In the genomic region with DNA sequence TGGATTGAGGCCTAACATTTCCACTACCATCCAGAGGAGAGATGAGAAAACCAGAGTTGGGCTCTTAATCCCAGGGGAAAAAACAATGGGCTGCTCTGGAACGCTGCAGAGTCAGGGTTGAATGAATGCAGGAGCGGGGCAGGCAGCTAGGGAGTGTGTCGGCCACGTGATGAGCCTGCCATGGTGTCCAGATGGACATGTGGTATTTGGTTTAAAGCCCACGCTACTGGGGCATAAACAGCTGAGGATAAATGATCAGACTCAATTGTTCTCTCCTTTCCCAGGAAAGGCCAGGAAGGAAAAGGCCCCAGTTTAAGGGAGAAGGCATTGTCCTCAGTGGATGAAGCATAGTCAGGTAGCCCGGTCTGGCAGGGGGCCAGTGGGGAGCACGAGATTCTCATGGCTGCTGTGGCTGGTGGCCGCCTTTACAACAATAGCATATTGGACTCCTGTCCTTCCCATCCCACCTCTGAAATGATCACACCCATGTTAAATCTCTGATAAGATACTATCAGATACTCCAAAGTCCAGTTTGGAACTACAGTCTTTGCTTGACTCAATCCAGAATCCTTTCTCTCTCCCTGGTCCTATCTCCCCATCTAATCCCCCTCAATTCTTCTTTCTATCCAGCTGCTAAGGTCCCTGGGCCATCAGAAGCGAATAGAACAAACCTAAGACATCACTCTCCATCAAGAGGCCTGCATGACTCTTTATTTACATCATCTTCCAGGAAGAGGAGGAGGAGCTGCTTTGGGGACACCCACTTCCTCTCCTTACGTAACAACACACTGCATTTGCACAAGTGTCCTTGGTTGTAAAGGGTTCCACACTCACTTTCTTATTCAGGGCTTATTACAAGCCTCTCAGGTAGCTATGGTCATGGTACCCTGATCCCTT, we compare ENCODE assay signal across 8 cellular contexts. TPM values are rescaled to one million over a fixed set of nuclear protein-coding genes. Genes with fewer than 3 reads are reported as not detected.
DNase-seq lines count a peak whose midpoint lies in the region; ATAC-seq, FAIRE-seq and TF ChIP-seq lines count a peak whose summit lies in the region.

No MANE protein-coding gene starts in this region.

- H3K56ac ChIP-seq in mesendoderm (ENCODE audit: low read length): no peak overlapping the region

- no peak for TF ChIP-seq CTCF in heart left ventricle (IDR thresholded peaks at IDR 0.05)

- H3K4me3 Mint-ChIP-seq in activated CD4-positive, alpha-beta T cell treated with anti-CD3 and anti-CD28 coated beads, Interleukin-2, amount 10 ng/mL, durations not matched to agents 24 days and 14 days: peak overlapping the region; percentile 46
- peak overlapping the region in 1 of 3 donors; percentile 30 for H3K4me3 Mint-ChIP-seq in T-cell

- H4K5ac ChIP-seq in mesendoderm (ENCODE audit: low read length): no peak overlapping the region

- no peak overlapping the region for H3K18ac ChIP-seq in mesendoderm (ENCODE audit: low read length)

- CTCF ChIA-PET in T-cell (lab: Charles Lee): interaction anchor here in 1 of 2 donors (0.6 kb wide), 1 partner anchor 64 kb away, joined by 4 read pairs; no protein-coding TSS in a partner anchor

- no peak overlapping the region for H3K23ac ChIP-seq in mesendoderm (ENCODE audit: low read length)

- FAIRE-seq in GM19239 (lab: Jason Lieb, UNC): no peak

- H2BK15ac ChIP-seq in mesendoderm (replicated peaks; ENCODE audit: low read depth): no peak overlapping the region

- peak overlapping the region; percentile 87 for H3K27ac Mint-ChIP-seq in activated CD4-positive, alpha-beta T cell treated with anti-CD3 and anti-CD28 coated beads, Interleukin-2, amount 10 ng/mL, durations not matched to agents 24 days and 14 days
- H3K27ac Mint-ChIP-seq in T-cell: peak overlapping the region; percentile 3 to 69

- H3K9me3 ChIP-seq in heart left ventricle: no peaks in the 10 kb centered on the region

- H3K4me1 Mint-ChIP-seq in activated CD4-positive, alpha-beta T cell treated with anti-CD3 and anti-CD28 coated beads, Interleukin-2, amount 10 ng/mL, durations not matched to agents 24 days and 14 days: peaks cover 33% of the 10 kb centered on the region
- peaks cover 16 to 27% (median 18%) of the 10 kb centered on the region in 3 donors for H3K4me1 Mint-ChIP-seq in T-cell

- H3K9me3 Mint-ChIP-seq in activated CD4-positive, alpha-beta T cell treated with anti-CD3 and anti-CD28 coated beads, Interleukin-2, amount 10 ng/mL, durations not matched to agents 24 days and 14 days: no peaks in the 10 kb centered on the region
- no peaks in the 10 kb centered on the region for H3K9me3 Mint-ChIP-seq in T-cell

- no peak overlapping the region for H3K4ac ChIP-seq in mesendoderm (ENCODE audit: low read depth, low read length)

- H3K27me3 ChIP-seq in heart left ventricle (no peaks in the 10 kb centered on the region), mesendoderm (ENCODE audit: insufficient read depth, low read length, poor library complexity) (no peaks in the 10 kb centered on the region)

- DNase-seq in activated CD4-positive, alpha-beta T cell treated with anti-CD3 and anti-CD28 coated beads, Interleukin-2, amount 10 ng/mL, durations not matched to agents 24 days and 14 days: peak; percentile 83
- DNase-seq in activated CD4-positive, alpha-beta T cell treated with anti-CD3 and anti-CD28 coated beads for 1 hour: no peak
- DNase-seq in T-cell (peak in 5 of 34 experiments; percentile 15 to 29 (median 16)), heart left ventricle (peak; percentile 64 to 82 (median 78)), stromal cell of bone marrow (ENCODE audit: low read depth) (peak; percentile 26), mesendoderm (no peak), GM19239 (ENCODE audit: insufficient read length, low spot score) (no peak)
- DNase-seq in stimulated activated CD4-positive, alpha-beta T cell treated with anti-CD3 and anti-CD28 coated beads, Interleukin-2, amount 100 ng/mL, for 48 hours: no peak

- H3K4me2 ChIP-seq in mesendoderm (ENCODE audit: low read length): no peak overlapping the region

- no peak for TF ChIP-seq POLR2A in heart left ventricle (IDR thresholded peaks at IDR 0.05)

- POLR2A ChIA-PET in T-cell (lab: Charles Lee): interaction anchor here in 1 of 2 donors (0.6 kb wide), 1 partner anchor 83 kb away, joined by 5 read pairs; no protein-coding TSS in a partner anchor

- H2AK5ac ChIP-seq in mesendoderm (ENCODE audit: low read length): no peak overlapping the region

- H3K9ac ChIP-seq in mesendoderm (ENCODE audit: low read length): no peak overlapping the region

- H2BK5ac ChIP-seq in mesendoderm (ENCODE audit: low read length): no peak overlapping the region

- H3K4me3 ChIP-seq in heart left ventricle (no peak overlapping the region), mesendoderm (ENCODE audit: low read length) (no peak overlapping the region)

- H4K8ac ChIP-seq in mesendoderm (ENCODE audit: low read depth, low read length): no peak overlapping the region

- ATAC-seq in T-cell (replicated peaks in 1 of 4) (peak; percentile 55 to 81 (median 62)), heart left ventricle (peak; percentile 49 to 85 (median 68))

- H3K79me1 ChIP-seq in mesendoderm (ENCODE audit: low read length): no peaks in the 10 kb centered on the region

- H3K79me2 ChIP-seq in mesendoderm (ENCODE audit: control insufficient read depth, insufficient read depth, low read length): no peaks in the 10 kb centered on the region

- intact Hi-C loops in activated CD4-positive, alpha-beta T cell treated with anti-CD3 and anti-CD28 coated beads, Interleukin-2, amount 10 ng/mL, durations not matched to agents 24 days and 14 days (cut with micrococcal nuclease): no loop called here
- intact Hi-C loops in heart left ventricle (cut with DNase I): loop anchor here in 2 of 10 donors (2.0 kb wide), 1 partner anchor 27 kb away; no protein-coding TSS in a partner anchor

- WGBS in heart left ventricle, 4 donors: 49 to 65% (median 58%) methylated on average over 10 of the region's 10 CpGs
- WGBS in mesendoderm (ENCODE audit: extremely low coverage, insufficient coverage, low lambda C conversion rate): no CpG with 5 or more reads among the region's 10 CpGs

- H3K36me3 Mint-ChIP-seq in activated CD4-positive, alpha-beta T cell treated with anti-CD3 and anti-CD28 coated beads, Interleukin-2, amount 10 ng/mL, durations not matched to agents 24 days and 14 days (ENCODE audit: low read depth): no peaks in the 10 kb centered on the region
- no peaks in the 10 kb centered on the region for H3K36me3 Mint-ChIP-seq in T-cell

- no peaks in the 10 kb centered on the region for H3K27me3 Mint-ChIP-seq in activated CD4-positive, alpha-beta T cell treated with anti-CD3 and anti-CD28 coated beads, Interleukin-2, amount 10 ng/mL, durations not matched to agents 24 days and 14 days
- no peaks in the 10 kb centered on the region for H3K27me3 Mint-ChIP-seq in T-cell

- H3K4me1 ChIP-seq in heart left ventricle: peaks cover 0 to 69% (median 23%) of the 10 kb centered on the region in 12 donors
- no peaks in the 10 kb centered on the region for H3K4me1 ChIP-seq in mesendoderm (ENCODE audit: control insufficient read depth, low read depth, low read length)

- H3K27ac ChIP-seq in heart left ventricle: peak overlapping the region in 10 of 12 donors; percentile 12 to 82 (median 65)
- no peak overlapping the region for H3K27ac ChIP-seq in mesendoderm (ENCODE audit: low read depth, low read length)

- no peak overlapping the region for H2BK120ac ChIP-seq in mesendoderm (ENCODE audit: low read depth, low read length)

- H3K36me3 ChIP-seq in heart left ventricle (no peaks in the 10 kb centered on the region), mesendoderm (ENCODE audit: control insufficient read depth, insufficient read depth, low read length) (no peaks in the 10 kb centered on the region)

RNA-seq across cellular contexts. Expression of gene CA4, which starts 20.4 kb away (rescaled TPM):
- total RNA-seq in activated CD4-positive, alpha-beta T cell treated with anti-CD3 and anti-CD28 coated beads, Interleukin-2, amount 10 ng/mL, durations not matched to agents 24 days and 14 days: not detected in 2 replicates
- total RNA-seq in T-cell: not detected
- total RNA-seq in heart left ventricle: 10 to 100 TPM; 12.4 to 20.4 (median 17.1) TPM
- polyA plus RNA-seq in heart left ventricle: 10 to 100 TPM; 21.0 to 54.0 TPM
- 0.32 TPM for polyA plus RNA-seq in mesendoderm (2013, experiment 1 of 2)
- polyA plus RNA-seq in mesendoderm (2013, experiment 2 of 2): 0.24 TPM

Comparison
In these comparisons a context has a peak if more than half of its experiments do, and no peak if none do; other contexts are left out.
1. DNase-seq: peak in activated CD4-positive, alpha-beta T cell treated with anti-CD3 and anti-CD28 coated beads, Interleukin-2, amount 10 ng/mL, durations not matched to agents 24 days and 14 days (single experiment), heart left ventricle (5 of 5) and stromal cell of bone marrow (single experiment); none in activated CD4-positive, alpha-beta T cell treated with anti-CD3 and anti-CD28 coated beads for 1 hour (single experiment), stimulated activated CD4-positive, alpha-beta T cell treated with anti-CD3 and anti-CD28 coated beads, Interleukin-2, amount 100 ng/mL, for 48 hours (0 of 2), mesendoderm (single experiment) and GM19239 (single experiment).
2. RNA of gene CA4, which starts 20.4 kb away (total RNA-seq): 12.4 to 20.4 TPM in heart left ventricle; not detected in activated CD4-positive, alpha-beta T cell treated with anti-CD3 and anti-CD28 coated beads, Interleukin-2, amount 10 ng/mL, durations not matched to agents 24 days and 14 days and not detected in T-cell; every median in the first group is over 10 times any median in the second.